8 cellular contexts compared by ENCODE assay signal in genomic region chr6:132400641-132401119, GRCh38. TPM values are rescaled to one million over a fixed set of nuclear protein-coding genes. Genes with fewer than 3 reads are reported as not detected.
A peak's percentile ranks its signal among the peaks of the same experiment; 100 is the strongest.
DNase-seq lines count a peak whose midpoint lies in the region; ATAC-seq and TF ChIP-seq lines count a peak whose summit lies in the region.

No MANE protein-coding gene starts in this region.

- H3K36me3 ChIP-seq in testis (ENCODE audit: low read depth, missing control alignments), result no peaks in the 10 kb centered on the region

- H3K4me3 ChIP-seq in testis, result peak overlapping the region; percentile 34 to 65

- no peak for ATAC-seq in activated naive CD4-positive, alpha-beta T cell treated with anti-CD3 and anti-CD28 coated beads, Interleukin-2, amount 50 U/mL, for 72 hours
- ATAC-seq in GM18519 (IDR thresholded peaks at IDR 0.05; ENCODE audit: low FRiP score, unreplicated experiment), result no peak
- ATAC-seq in GM21528 (IDR thresholded peaks at IDR 0.05; ENCODE audit: low FRiP score, unreplicated experiment), result no peak

- no peaks in the 10 kb centered on the region for H3K36me3 Mint-ChIP-seq in activated naive CD4-positive, alpha-beta T cell treated with anti-CD3 and anti-CD28 coated beads, Interleukin-2, amount 10 ng/mL, durations not matched to agents 7 days and 5 days
- peaks cover 5% of the 10 kb centered on the region in 2 donors for H3K36me3 Mint-ChIP-seq in activated naive CD4-positive, alpha-beta T cell treated with anti-CD3 and anti-CD28 coated beads, Interleukin-2, amount 50 U/mL, for 72 hours
- H3K36me3 Mint-ChIP-seq in activated naive CD8-positive, alpha-beta T cell treated with anti-CD3 and anti-CD28 coated beads for 36 hours, result no peaks in the 10 kb centered on the region

- TF ChIP-seq POLR2A in testis (IDR thresholded peaks at IDR 0.05), result no peak

- 9 to 12% methylated on average over 3 to 28 of the region's 33 CpGs for WGBS in testis, 2 donors

- H3K9me3 ChIP-seq in testis, result no peaks in the 10 kb centered on the region

- H3K4me1 ChIP-seq in testis, result no peaks in the 10 kb centered on the region

- no peaks in the 10 kb centered on the region for H3K27me3 ChIP-seq in testis

- no peaks in the 10 kb centered on the region for H3K9me3 Mint-ChIP-seq in activated naive CD4-positive, alpha-beta T cell treated with anti-CD3 and anti-CD28 coated beads, Interleukin-2, amount 10 ng/mL, durations not matched to agents 7 days and 5 days
- no peaks in the 10 kb centered on the region for H3K9me3 Mint-ChIP-seq in activated naive CD4-positive, alpha-beta T cell treated with anti-CD3 and anti-CD28 coated beads, Interleukin-2, amount 50 U/mL, for 72 hours
- H3K9me3 Mint-ChIP-seq in activated naive CD8-positive, alpha-beta T cell treated with anti-CD3 and anti-CD28 coated beads for 36 hours, result peaks cover 1% of the 10 kb centered on the region

- no peak for DNase-seq in activated naive CD4-positive, alpha-beta T cell treated with anti-CD3 and anti-CD28 coated beads, Interleukin-2, amount 10 ng/mL, durations not matched to agents 7 days and 5 days
- no peak for DNase-seq in activated naive CD4-positive, alpha-beta T cell treated with anti-CD3 and anti-CD28 coated beads, Interleukin-2, amount 50 U/mL, for 72 hours (ENCODE audit: low spot score in 2 of 2)
- no peak for DNase-seq in activated naive CD8-positive, alpha-beta T cell treated with anti-CD3 and anti-CD28 coated beads for 36 hours
- DNase-seq in iPS-NIHi11 (ENCODE audit: low spot score), result peak; percentile 21
- no peak for DNase-seq in testis
- no peak for DNase-seq in stimulated activated CD4-positive, alpha-beta T cell treated with anti-CD3 and anti-CD28 coated beads, Interleukin-15, amount 100 ng/mL, for 24 hours

- CTCF ChIA-PET in activated naive CD4-positive, alpha-beta T cell treated with anti-CD3 and anti-CD28 coated beads, Interleukin-2, amount 10 ng/mL, durations not matched to agents 7 days and 5 days (lab: Charles Lee), result no interaction called here

- intact Hi-C loops in testis (cut with DNase I; ENCODE audit: low total_unique reads), result no loop called here

- no peak for TF ChIP-seq CTCF in testis (IDR thresholded peaks at IDR 0.05)

- H3K4me1 Mint-ChIP-seq in activated naive CD4-positive, alpha-beta T cell treated with anti-CD3 and anti-CD28 coated beads, Interleukin-2, amount 10 ng/mL, durations not matched to agents 7 days and 5 days, result peaks cover 7% of the 10 kb centered on the region
- peaks cover 20% of the 10 kb centered on the region for H3K4me1 Mint-ChIP-seq in activated naive CD8-positive, alpha-beta T cell treated with anti-CD3 and anti-CD28 coated beads for 36 hours

- H3K27ac ChIP-seq in testis, result no peak overlapping the region

- H3K27me3 Mint-ChIP-seq in activated naive CD4-positive, alpha-beta T cell treated with anti-CD3 and anti-CD28 coated beads, Interleukin-2, amount 10 ng/mL, durations not matched to agents 7 days and 5 days, result peaks cover 51% of the 10 kb centered on the region
- peaks cover 84% of the 10 kb centered on the region for H3K27me3 Mint-ChIP-seq in activated naive CD8-positive, alpha-beta T cell treated with anti-CD3 and anti-CD28 coated beads for 36 hours

- H3K4me3 Mint-ChIP-seq in activated naive CD4-positive, alpha-beta T cell treated with anti-CD3 and anti-CD28 coated beads, Interleukin-2, amount 10 ng/mL, durations not matched to agents 7 days and 5 days, result peak overlapping the region; percentile 35
- peak overlapping the region; percentile 63 for H3K4me3 Mint-ChIP-seq in activated naive CD8-positive, alpha-beta T cell treated with anti-CD3 and anti-CD28 coated beads for 36 hours

- H3K27ac Mint-ChIP-seq in activated naive CD4-positive, alpha-beta T cell treated with anti-CD3 and anti-CD28 coated beads, Interleukin-2, amount 10 ng/mL, durations not matched to agents 7 days and 5 days, result no peak overlapping the region
- H3K27ac Mint-ChIP-seq in activated naive CD4-positive, alpha-beta T cell treated with anti-CD3 and anti-CD28 coated beads, Interleukin-2, amount 50 U/mL, for 72 hours, result no peak overlapping the region
- H3K27ac Mint-ChIP-seq in activated naive CD8-positive, alpha-beta T cell treated with anti-CD3 and anti-CD28 coated beads for 36 hours, result no peak overlapping the region

RNA-seq across cellular contexts. Expression of gene MOXD1, which starts 0.6 kb away (rescaled TPM):
- total RNA-seq in activated naive CD4-positive, alpha-beta T cell treated with anti-CD3 and anti-CD28 coated beads, Interleukin-2, amount 50 U/mL, for 72 hours, result under 1 TPM in 1 of 2 donors, not detected in 1; 0.07 TPM
- not detected for total RNA-seq in activated naive CD8-positive, alpha-beta T cell treated with anti-CD3 and anti-CD28 coated beads for 36 hours
- total RNA-seq in testis, result 1 to 10 TPM; 3.1 to 7.4 TPM
- 8.6 TPM for polyA plus RNA-seq in testis (ENCODE audit: insufficient read depth, low read depth, low replicate concordance)
